ENCODE assay signal across 12 cellular contexts in genomic region chr11:102319544-102319943, GRCh38. TPM values are rescaled to one million over a fixed set of nuclear protein-coding genes. Genes with fewer than 3 reads are reported as not detected.
DNase-seq lines count a peak whose midpoint lies in the region; ATAC-seq, FAIRE-seq and TF ChIP-seq lines count a peak whose summit lies in the region.
"Had no signal": no experiment of that assay in that cellular context is flagged by ENCODE, and none has a peak within 500 bp of the region (broad histone marks: within the 10 kb centered on the region; RNA-seq: fewer than 3 reads in every experiment).

No MANE protein-coding gene starts in this region.

- no peak for ATAC-seq in DND-41 (ENCODE audit: insufficient read depth, low read depth)
- ATAC-seq in activated naive CD8-positive, alpha-beta T cell treated with anti-CD3 and anti-CD28 coated beads, Interleukin-2, amount 10 ng/mL, durations not matched to agents 7 days and 5 days (ENCODE audit: low read depth): no peak
- ATAC-seq in HG02970 (IDR thresholded peaks at IDR 0.05; ENCODE audit: low FRiP score, unreplicated experiment): no peak
- ATAC-seq: K562 had no signal

- DNase-seq in DND-41 (no peak), HTR-8/SVneo (ENCODE audit: insufficient read length, low spot score) (no peak), sigmoid colon (no peak), mucosa of gallbladder (ENCODE audit: low spot score) (no peak), NK-92 (lab: John Stamatoyannopoulos, UW; ENCODE audit: unreplicated experiment) (no peak)
- no peak for DNase-seq in activated naive CD8-positive, alpha-beta T cell treated with anti-CD3 and anti-CD28 coated beads, Interleukin-2, amount 10 ng/mL, durations not matched to agents 7 days and 5 days
- DNase-seq: brain microvascular endothelial cell; HCEC 1CT; hypothalamus; stimulated activated CD4-positive, alpha-beta T cell treated with anti-CD3 and anti-CD28 coated beads, Interleukin-2, amount 100 ng/mL, for 24 hours had no signal

- H3K27me3 ChIP-seq in DND-41 (ENCODE audit: insufficient read depth, low read length, poor library complexity) (no peaks in the 10 kb centered on the region), sigmoid colon (no peaks in the 10 kb centered on the region)
- H3K27me3 ChIP-seq: brain microvascular endothelial cell had no signal

- peaks cover 53% of the 10 kb centered on the region for H3K4me1 Mint-ChIP-seq in activated naive CD8-positive, alpha-beta T cell treated with anti-CD3 and anti-CD28 coated beads, Interleukin-2, amount 10 ng/mL, durations not matched to agents 7 days and 5 days

- H3K4me2 ChIP-seq in DND-41 (ENCODE audit: insufficient read depth, low read length): peak overlapping the region; percentile 15; the same call in 1 of the 2 replicates

- no peak for TF ChIP-seq EP300 in sigmoid colon (IDR thresholded peaks at IDR 0.05)

- peaks cover 13% of the 10 kb centered on the region for H3K36me3 Mint-ChIP-seq in activated naive CD8-positive, alpha-beta T cell treated with anti-CD3 and anti-CD28 coated beads, Interleukin-2, amount 10 ng/mL, durations not matched to agents 7 days and 5 days

- TF ChIP-seq POLR2A in sigmoid colon (IDR thresholded peaks at IDR 0.05): no peak

- POLR2A ChIA-PET in activated naive CD8-positive, alpha-beta T cell treated with anti-CD3 and anti-CD28 coated beads, Interleukin-2, amount 10 ng/mL, durations not matched to agents 7 days and 5 days (lab: Charles Lee): no interaction called here

- no peak overlapping the region for H3K9ac ChIP-seq in DND-41 (ENCODE audit: low read depth, low read length)

- H3K4me3 ChIP-seq in DND-41 (ENCODE audit: low read depth in 1 of 2, low read length in 2 of 2) (no peak overlapping the region), sigmoid colon (no peak overlapping the region)
- H3K4me3 ChIP-seq: K562 had no signal

- H4K20me1 ChIP-seq in DND-41 (ENCODE audit: insufficient read depth, low read length): no peaks in the 10 kb centered on the region

- H3K4me3 Mint-ChIP-seq in activated naive CD8-positive, alpha-beta T cell treated with anti-CD3 and anti-CD28 coated beads, Interleukin-2, amount 10 ng/mL, durations not matched to agents 7 days and 5 days: peak overlapping the region; percentile 98

- H3K9me3 ChIP-seq in DND-41 (ENCODE audit: insufficient read depth, low read length, severe bottlenecking) (no peaks in the 10 kb centered on the region), sigmoid colon (no peaks in the 10 kb centered on the region)

- no peaks in the 10 kb centered on the region for H3K9me3 Mint-ChIP-seq in activated naive CD8-positive, alpha-beta T cell treated with anti-CD3 and anti-CD28 coated beads, Interleukin-2, amount 10 ng/mL, durations not matched to agents 7 days and 5 days

- H3K27ac Mint-ChIP-seq in activated naive CD8-positive, alpha-beta T cell treated with anti-CD3 and anti-CD28 coated beads, Interleukin-2, amount 10 ng/mL, durations not matched to agents 7 days and 5 days: peak overlapping the region; percentile 80

- H2AFZ ChIP-seq in DND-41 (ENCODE audit: low read depth, low read length): no peak overlapping the region

- peaks cover 70% of the 10 kb centered on the region for H3K4me1 ChIP-seq in DND-41 (ENCODE audit: insufficient read depth, low read length)
- H3K4me1 ChIP-seq in sigmoid colon: peaks cover 0 to 44% (median 23%) of the 10 kb centered on the region in 4 donors

- FAIRE-seq in HTR-8/SVneo (lab: Jason Lieb, UNC): peak; percentile 79
- FAIRE-seq: K562 had no signal

- no peak overlapping the region for H3K27ac ChIP-seq in DND-41 (ENCODE audit: low read length)
- H3K27ac ChIP-seq in sigmoid colon: peak overlapping the region; percentile 70 to 85 (median 80)
- H3K27ac ChIP-seq: brain microvascular endothelial cell had no signal

- 70 to 85% methylated on average over 2 of the region's 2 CpGs for WGBS in sigmoid colon, 2 donors

- H3K27me3 Mint-ChIP-seq in activated naive CD8-positive, alpha-beta T cell treated with anti-CD3 and anti-CD28 coated beads, Interleukin-2, amount 10 ng/mL, durations not matched to agents 7 days and 5 days: no peaks in the 10 kb centered on the region

- intact Hi-C loops in sigmoid colon (cut with DNase I): no loop called here

- TF ChIP-seq CTCF in DND-41 (IDR thresholded peaks at IDR 0.05; ENCODE audit: borderline replicate concordance, extremely low read depth, low read length, poor library complexity, severe bottlenecking): no peak
- no peak for TF ChIP-seq CTCF in sigmoid colon (IDR thresholded peaks at IDR 0.05)

- H3K36me3 ChIP-seq in DND-41 (ENCODE audit: insufficient read depth, low read length): no peaks in the 10 kb centered on the region
- no peaks in the 10 kb centered on the region for H3K36me3 ChIP-seq in sigmoid colon
- H3K36me3 ChIP-seq: brain microvascular endothelial cell had no signal

- H3K79me2 ChIP-seq in DND-41 (ENCODE audit: insufficient read depth, low read length): no peaks in the 10 kb centered on the region

RNA-seq across cellular contexts. Expression of gene BIRC3, which starts 2.3 kb away (rescaled TPM):
- total RNA-seq in activated naive CD8-positive, alpha-beta T cell treated with anti-CD3 and anti-CD28 coated beads, Interleukin-2, amount 10 ng/mL, durations not matched to agents 7 days and 5 days: 10 to 100 TPM; 55.0 to 59.3 TPM
- total RNA-seq in sigmoid colon (10 to 100 TPM in 3 of 4 donors, 1 to 10 TPM in 1; 9.1 to 18.4 (median 13.2) TPM), mucosa of gallbladder (20.2 TPM)
- polyA plus RNA-seq in sigmoid colon: 10 to 100 TPM; 18.6 to 92.6 (median 84.8) TPM

RNA-seq across cellular contexts. Expression of gene BIRC2, which starts 27.5 kb away (rescaled TPM):
- total RNA-seq in activated naive CD8-positive, alpha-beta T cell treated with anti-CD3 and anti-CD28 coated beads, Interleukin-2, amount 10 ng/mL, durations not matched to agents 7 days and 5 days: 10 to 100 TPM; 40.6 to 41.4 TPM
- total RNA-seq in sigmoid colon (10 to 100 TPM; 32.7 to 56.0 (median 53.2) TPM), mucosa of gallbladder (53.5 TPM)
- polyA plus RNA-seq in sigmoid colon: 10 to 100 TPM; 24.7 to 41.4 (median 40.9) TPM
